ENCODE assay signal across 23 cellular contexts in the genomic region with DNA sequence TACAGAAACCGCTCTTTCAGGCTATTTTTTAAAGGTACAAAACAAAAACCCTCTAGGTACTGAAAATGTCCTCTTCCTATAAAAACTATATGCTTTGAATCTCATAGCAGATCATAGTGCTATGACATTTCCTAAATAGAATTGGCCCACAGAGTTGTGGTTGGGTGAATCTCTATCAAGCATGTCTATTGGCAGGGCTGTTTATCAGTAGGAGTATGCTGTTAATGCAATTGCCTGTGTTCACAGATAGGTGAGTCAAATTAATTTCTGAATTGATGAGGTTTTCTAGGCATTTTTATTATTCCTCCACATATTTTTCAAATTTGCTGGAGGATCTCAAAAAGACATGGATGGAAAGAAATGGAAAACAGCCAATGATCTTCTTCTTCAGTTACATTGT.
DNase-seq lines count a peak whose midpoint lies in the region; ATAC-seq, FAIRE-seq and TF ChIP-seq lines count a peak whose summit lies in the region.
"Had no signal": no experiment of that assay in that cellular context is flagged by ENCODE, and none has a peak within 500 bp of the region (broad histone marks: within the 10 kb centered on the region; RNA-seq: fewer than 3 reads in every experiment).

No MANE protein-coding gene starts in this region.

- no peaks in the 10 kb centered on the region for H3K4me1 Mint-ChIP-seq in endothelial cell (ENCODE audit: unreplicated experiment)
- H3K4me1 Mint-ChIP-seq: neural progenitor cell, WTC11 had no signal

- POLR2A ChIA-PET in PC-9 (lab: Charles Lee; ENCODE audit: unreplicated experiment) = no interaction called here

- H3K9me3 Mint-ChIP-seq in endothelial cell (ENCODE audit: unreplicated experiment) = no peaks in the 10 kb centered on the region
- H3K9me3 Mint-ChIP-seq: immature natural killer cell; neural progenitor cell; T-helper 2 cell treated with Interferon-gamma antibody and Interleukin-4, amounts not matched to agents 5 μg/mL and 100 μg/mL, for 36 hours; WTC11 had no signal

- H3K36me3 ChIP-seq in PC-9 (ENCODE audit: low read depth) (no peaks in the 10 kb centered on the region), spleen (no peaks in the 10 kb centered on the region)
- H3K36me3 ChIP-seq: adrenal gland, neural progenitor cell, thyroid gland had no signal

- H3K27ac ChIP-seq in PC-9 (no peak overlapping the region), spleen (no peak overlapping the region)
- H3K27ac ChIP-seq: adrenal gland, neural progenitor cell, thyroid gland had no signal

- no peaks in the 10 kb centered on the region for H3K27me3 ChIP-seq in PC-9 (ENCODE audit: insufficient read depth, low read depth)
- H3K27me3 ChIP-seq in spleen (replicated peaks in 1 of 7) = no peaks in the 10 kb centered on the region
- H3K27me3 ChIP-seq: adrenal gland, neural progenitor cell, thyroid gland had no signal

- no peaks in the 10 kb centered on the region for H3K27me3 Mint-ChIP-seq in endothelial cell (ENCODE audit: unreplicated experiment)

- H3K4me3 ChIP-seq in PC-9 (no peak overlapping the region), spleen (no peak overlapping the region)
- H3K4me3 ChIP-seq: adrenal gland, mucosa of descending colon, neural progenitor cell, thyroid gland had no signal

- H3K4me1 ChIP-seq in PC-9 (replicated peaks; ENCODE audit: insufficient read depth) (peaks cover 14% of the 10 kb centered on the region; the same call in 1 of the 2 replicates), spleen (peaks cover 0 to 9% (median 0%) of the 10 kb centered on the region in 6 donors)
- H3K4me1 ChIP-seq: adrenal gland, neural progenitor cell, thyroid gland had no signal

- H3F3A ChIP-seq in PC-9 (ENCODE audit: insufficient read depth, low read depth) = no peaks in the 10 kb centered on the region; the same call in 1 of the 2 replicates

- H3K9me3 ChIP-seq in PC-9 (ENCODE audit: insufficient read depth, low read depth) (no peaks in the 10 kb centered on the region), spleen (no peaks in the 10 kb centered on the region)
- H3K9me3 ChIP-seq: adrenal gland, mucosa of descending colon, thyroid gland had no signal

- no peak overlapping the region for H2AFZ ChIP-seq in PC-9

- WGBS in spleen, 5 donors = 52 to 80% (median 69%) methylated on average over 1 of the region's 1 CpG

- H3K4me3 Mint-ChIP-seq in endothelial cell (ENCODE audit: unreplicated experiment) = no peak overlapping the region
- H3K4me3 Mint-ChIP-seq: immature natural killer cell; neural progenitor cell; T-helper 2 cell treated with Interferon-gamma antibody and Interleukin-4, amounts not matched to agents 5 μg/mL and 100 μg/mL, for 36 hours; WTC11 had no signal

- no peaks in the 10 kb centered on the region for H3K36me3 Mint-ChIP-seq in endothelial cell (ENCODE audit: low read depth, unreplicated experiment)
- H3K36me3 Mint-ChIP-seq: neural progenitor cell, WTC11 had no signal

- H3K79me2 ChIP-seq in PC-9 (ENCODE audit: low read depth) = no peaks in the 10 kb centered on the region

- H3K4me2 ChIP-seq in PC-9 = peak overlapping the region; percentile 3; the same call in 1 of the 2 replicates
- H3K4me2 ChIP-seq: neural progenitor cell had no signal

- DNase-seq in GM12892 (ENCODE audit: insufficient read length) = no peak
- DNase-seq in PC-9 = no peak
- DNase-seq in endothelial cell (ENCODE audit: low spot score) = no peak
- no peak for DNase-seq in NCI-H1694 treated with DMSO at 0.1 percent for 48 hours (lab: John Stamatoyannopoulos, UW)
- no peak for DNase-seq in spleen
- no peak for DNase-seq in stimulated activated CD4-positive, alpha-beta T cell treated with anti-CD3 and anti-CD28 coated beads, Interleukin-1b, Interleukin-23, amount 100 ng/mL, for 48 hours
- DNase-seq: activated CD4-positive, alpha-beta T cell treated with anti-CD3 and anti-CD28 coated beads, Interleukin-2, amount 50 U/mL, for 4 hours; adrenal gland; C1 segment of cervical spinal cord; immature natural killer cell; mucosa of descending colon; MV-4-11; NCI-H1930; NCI-H446; NK-92 treated with Interleukin-12 subunit alpha and Interleukin-12 subunit beta, amount 100 ng/mL, for 24 hours; stimulated activated naive CD8-positive, alpha-beta T cell treated with anti-CD3 and anti-CD28 coated beads, Interleukin-15, Interleukin-2, amounts not matched to agents 100 U/mL and 50 U/mL, for 24 hours; thyroid gland had no signal

- no TSS peak for BruUV-seq in PC-9 (replicated peaks; lab: Mats Ljungman, UMichigan)

- ATAC-seq in GM18909 (IDR thresholded peaks at IDR 0.05; ENCODE audit: poor library complexity, unreplicated experiment) (peak; percentile 35), HG02981 (IDR thresholded peaks at IDR 0.05; ENCODE audit: unreplicated experiment) (peak; percentile 36)

- H3K9me2 ChIP-seq in PC-9 (ENCODE audit: insufficient read depth) = 0 out of 2 replicates have a peak, but pooled peaks cover 4% of the 10 kb centered on the region

- intact Hi-C loops in PC-9 (cut with micrococcal nuclease; ENCODE audit: unreplicated experiment) (loop anchor here (1.0 to 5.0 kb wide), 4 partner anchors 34 to 1150 kb away; no protein-coding TSS in a partner anchor), spleen (cut with DNase I; ENCODE audit: low total_unique reads) (no loop called here)

- CTCF ChIA-PET in PC-9 (lab: Charles Lee) = interaction anchor here (0.5 to 2.1 kb wide), 5 partner anchors 8 to 430 kb away, joined by 3 to 8 read pairs (median 4); a partner anchor contains a TSS

- TF ChIP-seq POLR2A in GM12892 (IDR thresholded peaks at IDR 0.05; ENCODE audit: low read depth, low read length) (no peak), spleen (IDR thresholded peaks at IDR 0.05) (no peak)

- FAIRE-seq in GM12892 (lab: Jason Lieb, UNC) = peak; percentile 14
- FAIRE-seq: H54 had no signal

- TF ChIP-seq CTCF in PC-9 (conservative IDR thresholded peaks at IDR 0.05) (no peak), endothelial cell (IDR thresholded peaks at IDR 0.05; ENCODE audit: unreplicated experiment) (no peak), spleen (IDR thresholded peaks at IDR 0.05 in 8 of 11, conservative IDR thresholded peaks at IDR 0.05 in 3 of 11) (no peak)

- no peak overlapping the region for H3K27ac Mint-ChIP-seq in endothelial cell (ENCODE audit: unreplicated experiment)
- H3K27ac Mint-ChIP-seq: neural progenitor cell; T-helper 2 cell treated with Interferon-gamma antibody and Interleukin-4, amounts not matched to agents 5 μg/mL and 100 μg/mL, for 36 hours; WTC11 had no signal

- no peaks in the 10 kb centered on the region for H4K20me1 ChIP-seq in PC-9 (ENCODE audit: insufficient read depth)
